22 cellular contexts compared by ENCODE assay signal in the genomic region with DNA sequence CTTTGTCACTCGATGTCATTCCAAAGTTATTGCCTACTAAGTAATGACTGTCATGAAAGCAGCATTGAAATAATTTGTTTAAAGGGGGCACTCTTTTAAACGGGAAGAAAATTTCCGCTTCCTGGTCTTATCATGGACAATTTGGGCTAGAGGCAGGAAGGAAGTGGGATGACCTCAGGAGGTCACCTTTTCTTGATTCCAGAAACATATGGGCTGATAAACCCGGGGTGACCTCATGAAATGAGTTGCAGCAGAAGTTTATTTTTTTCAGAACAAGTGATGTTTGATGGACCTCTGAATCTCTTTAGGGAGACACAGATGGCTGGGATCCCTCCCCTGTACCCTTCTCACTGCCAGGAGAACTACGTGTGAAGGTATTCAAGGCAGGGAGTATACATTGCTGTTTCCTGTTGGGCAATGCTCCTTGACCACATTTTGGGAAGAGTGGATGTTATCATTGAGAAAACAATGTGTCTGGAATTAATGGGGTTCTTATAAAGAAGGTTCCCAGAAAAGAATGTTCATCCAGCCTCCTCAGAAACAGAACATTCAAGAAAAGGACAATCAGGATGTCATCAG. TPM values are rescaled to one million over a fixed set of nuclear protein-coding genes. Genes with fewer than 3 reads are reported as not detected.
"Had no signal": no experiment of that assay in that cellular context is flagged by ENCODE, and none has a peak within 500 bp of the region (broad histone marks: within the 10 kb centered on the region; RNA-seq: fewer than 3 reads in every experiment).

No MANE protein-coding gene starts in this region.

- H3K4me3 Mint-ChIP-seq: activated CD4-positive, alpha-beta memory T cell treated with anti-CD3 and anti-CD28 coated beads for 36 hours; activated CD4-positive, alpha-beta T cell treated with anti-CD3 and anti-CD28 coated beads for 36 hours; activated CD8-positive, alpha-beta memory T cell treated with anti-CD3 and anti-CD28 coated beads, Interleukin-2, amount 10 ng/mL, durations not matched to agents 7 days and 5 days; activated naive CD4-positive, alpha-beta T cell treated with anti-CD3 and anti-CD28 coated beads for 36 hours; endodermal cell; naive thymus-derived CD8-positive, alpha-beta T cell; T-helper 17 cell had no signal

- H3K4me1 ChIP-seq: breast epithelium had no signal

- H3K9me3 ChIP-seq: breast epithelium, mucosa of descending colon, right atrium auricular region, suprapubic skin had no signal

- H3K27me3 ChIP-seq: ascending aorta, breast epithelium, dorsolateral prefrontal cortex, right atrium auricular region, suprapubic skin had no signal

- H3K4me2 ChIP-seq: smooth muscle cell had no signal

- H3K27ac Mint-ChIP-seq: activated CD4-positive, alpha-beta memory T cell treated with anti-CD3 and anti-CD28 coated beads for 36 hours; activated CD4-positive, alpha-beta T cell treated with anti-CD3 and anti-CD28 coated beads for 36 hours; activated CD8-positive, alpha-beta memory T cell treated with anti-CD3 and anti-CD28 coated beads, Interleukin-2, amount 10 ng/mL, durations not matched to agents 7 days and 5 days; activated naive CD4-positive, alpha-beta T cell treated with anti-CD3 and anti-CD28 coated beads for 36 hours; activated T-helper 2 cell treated with anti-CD3 and anti-CD28 coated beads, Interferon-gamma antibody, Interleukin-2, Interleukin-4, amounts not matched to agents 10 μg/mL and 5 μg/mL and 100 μg/mL, durations not matched to agents 14 hours and 24 hours and 36 hours; endodermal cell; naive thymus-derived CD8-positive, alpha-beta T cell; T-helper 17 cell had no signal

- H3K4me3 ChIP-seq: ascending aorta, breast epithelium, dorsolateral prefrontal cortex, lung, mucosa of descending colon, right atrium auricular region, smooth muscle cell, suprapubic skin had no signal

- DNase-seq: activated CD4-positive, alpha-beta memory T cell treated with anti-CD3 and anti-CD28 coated beads for 36 hours; activated CD4-positive, alpha-beta T cell treated with anti-CD3 and anti-CD28 coated beads for 36 hours; activated CD8-positive, alpha-beta memory T cell treated with anti-CD3 and anti-CD28 coated beads, Interleukin-2, amount 10 ng/mL, durations not matched to agents 7 days and 5 days; activated naive CD4-positive, alpha-beta T cell treated with anti-CD3 and anti-CD28 coated beads for 36 hours; activated T-cell treated with anti-CD3 and anti-CD28 coated beads, Interleukin-2, amount 50 U/mL, for 1 hour; dorsolateral prefrontal cortex; endodermal cell; erythroblast; mucosa of descending colon; naive thymus-derived CD8-positive, alpha-beta T cell; stimulated activated CD4-positive, alpha-beta T cell treated with anti-CD3 and anti-CD28 coated beads, Interleukin-4, amount 100 ng/mL, for 4 hours; stimulated activated CD8-positive, alpha-beta memory T cell treated with anti-CD3 and anti-CD28 coated beads, Interleukin-4, amount 100 ng/mL, for 48 hours; stimulated activated naive CD4-positive, alpha-beta T cell treated with Interleukin-2 at 50 U/mL for 16 hours; T-helper 17 cell; trophoblast cell had no signal

- H3K36me3 Mint-ChIP-seq: activated CD4-positive, alpha-beta memory T cell treated with anti-CD3 and anti-CD28 coated beads for 36 hours; naive thymus-derived CD8-positive, alpha-beta T cell had no signal

- ATAC-seq: activated CD4-positive, alpha-beta T cell treated with anti-CD3 and anti-CD28 coated beads for 36 hours; activated CD8-positive, alpha-beta memory T cell treated with anti-CD3 and anti-CD28 coated beads, Interleukin-2, amount 10 ng/mL, durations not matched to agents 7 days and 5 days; mucosa of descending colon; naive thymus-derived CD8-positive, alpha-beta T cell; T-helper 17 cell had no signal

- H3K27ac ChIP-seq: ascending aorta, breast epithelium, dorsolateral prefrontal cortex, right atrium auricular region, suprapubic skin had no signal

- H3K36me3 ChIP-seq: breast epithelium had no signal

- H3K9me3 Mint-ChIP-seq: activated CD4-positive, alpha-beta memory T cell treated with anti-CD3 and anti-CD28 coated beads for 36 hours; activated naive CD4-positive, alpha-beta T cell treated with anti-CD3 and anti-CD28 coated beads for 36 hours; endodermal cell had no signal

RNA-seq across cellular contexts. Expression of a gene that starts 11.3 kb away (rescaled TPM):
- total RNA-seq: activated CD4-positive, alpha-beta memory T cell treated with anti-CD3 and anti-CD28 coated beads for 36 hours; activated CD4-positive, alpha-beta T cell treated with anti-CD3 and anti-CD28 coated beads for 36 hours; activated CD8-positive, alpha-beta memory T cell treated with anti-CD3 and anti-CD28 coated beads, Interleukin-2, amount 10 ng/mL, durations not matched to agents 7 days and 5 days; activated naive CD4-positive, alpha-beta T cell treated with anti-CD3 and anti-CD28 coated beads for 36 hours; activated T-helper 2 cell treated with anti-CD3 and anti-CD28 coated beads, Interferon-gamma antibody, Interleukin-2, Interleukin-4, amounts not matched to agents 10 μg/mL and 5 μg/mL and 100 μg/mL, durations not matched to agents 14 hours and 24 hours and 36 hours had no signal
